ENCODE assay signal across 8 cellular contexts in the genomic region with DNA sequence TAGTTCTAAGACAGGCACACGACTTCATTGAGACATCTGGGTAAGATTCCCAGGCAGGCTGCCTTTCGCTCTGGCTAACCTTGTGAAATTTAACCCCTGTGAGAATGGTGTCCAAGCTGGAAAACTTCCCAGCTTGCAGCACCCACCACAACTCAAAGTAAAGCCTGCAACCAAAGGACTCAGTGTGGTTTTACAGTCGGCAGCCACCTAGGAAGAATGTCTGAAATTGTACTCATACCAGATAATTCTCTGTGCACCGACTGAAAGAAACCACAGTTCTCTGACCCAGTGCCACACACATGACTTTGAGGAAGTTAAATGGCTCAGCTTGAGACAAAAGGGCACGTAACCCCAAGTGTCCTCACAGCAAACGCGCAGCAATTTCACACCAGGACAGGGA.
A peak's percentile ranks its signal among the peaks of the same experiment; 100 is the strongest.
DNase-seq lines count a peak whose midpoint lies in the region; ATAC-seq and TF ChIP-seq lines count a peak whose summit lies in the region.

No MANE protein-coding gene starts in this region.

- TF ChIP-seq CTCF in neural crest cell (conservative IDR thresholded peaks at IDR 0.05): no peak

- H3K27ac Mint-ChIP-seq in dendritic cell treated with granulocyte-macrophage colony-stimulating factor and Interleukin-4, amounts not matched to agents 40 ng/mL and 50 ng/mL, for 4 days: peak overlapping the region; percentile 66
- peak overlapping the region; percentile 64 for H3K27ac Mint-ChIP-seq in neural crest cell (ENCODE audit: unreplicated experiment)

- ATAC-seq in GM19452 (IDR thresholded peaks at IDR 0.05; ENCODE audit: unreplicated experiment) (peak; percentile 78), GM21825 (IDR thresholded peaks at IDR 0.05; ENCODE audit: unreplicated experiment) (no peak), GM21619 (IDR thresholded peaks at IDR 0.05; ENCODE audit: unreplicated experiment) (no peak), HG02798 (IDR thresholded peaks at IDR 0.05; ENCODE audit: poor library complexity, unreplicated experiment) (no peak)

- peaks cover 73% of the 10 kb centered on the region for H3K4me1 Mint-ChIP-seq in dendritic cell treated with granulocyte-macrophage colony-stimulating factor and Interleukin-4, amounts not matched to agents 40 ng/mL and 50 ng/mL, for 4 days (ENCODE audit: low read depth)
- H3K4me1 Mint-ChIP-seq in neural crest cell: peaks cover 26% of the 10 kb centered on the region

- no peaks in the 10 kb centered on the region for H3K9me3 Mint-ChIP-seq in dendritic cell treated with granulocyte-macrophage colony-stimulating factor and Interleukin-4, amounts not matched to agents 40 ng/mL and 50 ng/mL, for 4 days
- no peaks in the 10 kb centered on the region for H3K9me3 Mint-ChIP-seq in neural crest cell

- H3K36me3 Mint-ChIP-seq in dendritic cell treated with granulocyte-macrophage colony-stimulating factor and Interleukin-4, amounts not matched to agents 40 ng/mL and 50 ng/mL, for 4 days (ENCODE audit: low read depth): peaks cover 36% of the 10 kb centered on the region
- H3K36me3 Mint-ChIP-seq in neural crest cell (ENCODE audit: low read depth): peaks cover 5% of the 10 kb centered on the region

- intact Hi-C loops in dendritic cell treated with granulocyte-macrophage colony-stimulating factor and Interleukin-4, amounts not matched to agents 40 ng/mL and 50 ng/mL, for 4 days (cut with micrococcal nuclease): loop anchor here (5.0 kb wide), 1 partner anchor 34 kb away; no protein-coding TSS in a partner anchor

- H3K27me3 Mint-ChIP-seq in dendritic cell treated with granulocyte-macrophage colony-stimulating factor and Interleukin-4, amounts not matched to agents 40 ng/mL and 50 ng/mL, for 4 days: no peaks in the 10 kb centered on the region
- no peaks in the 10 kb centered on the region for H3K27me3 Mint-ChIP-seq in neural crest cell (ENCODE audit: low read depth)

- DNase-seq in NCI-H226 (peak; percentile 90), neural crest cell (ENCODE audit: low read depth, low spot score) (no peak)
- DNase-seq in NK-92 treated with Interleukin-12 subunit alpha and Interleukin-12 subunit beta, amount 100 ng/mL, for 24 hours (lab: John Stamatoyannopoulos, UW): no peak

- peak overlapping the region; percentile 4 for H3K4me3 Mint-ChIP-seq in dendritic cell treated with granulocyte-macrophage colony-stimulating factor and Interleukin-4, amounts not matched to agents 40 ng/mL and 50 ng/mL, for 4 days
- H3K4me3 Mint-ChIP-seq in neural crest cell: no peak overlapping the region
